Comparison of ENCODE assay signal across 1 cellular context in the genomic region with DNA sequence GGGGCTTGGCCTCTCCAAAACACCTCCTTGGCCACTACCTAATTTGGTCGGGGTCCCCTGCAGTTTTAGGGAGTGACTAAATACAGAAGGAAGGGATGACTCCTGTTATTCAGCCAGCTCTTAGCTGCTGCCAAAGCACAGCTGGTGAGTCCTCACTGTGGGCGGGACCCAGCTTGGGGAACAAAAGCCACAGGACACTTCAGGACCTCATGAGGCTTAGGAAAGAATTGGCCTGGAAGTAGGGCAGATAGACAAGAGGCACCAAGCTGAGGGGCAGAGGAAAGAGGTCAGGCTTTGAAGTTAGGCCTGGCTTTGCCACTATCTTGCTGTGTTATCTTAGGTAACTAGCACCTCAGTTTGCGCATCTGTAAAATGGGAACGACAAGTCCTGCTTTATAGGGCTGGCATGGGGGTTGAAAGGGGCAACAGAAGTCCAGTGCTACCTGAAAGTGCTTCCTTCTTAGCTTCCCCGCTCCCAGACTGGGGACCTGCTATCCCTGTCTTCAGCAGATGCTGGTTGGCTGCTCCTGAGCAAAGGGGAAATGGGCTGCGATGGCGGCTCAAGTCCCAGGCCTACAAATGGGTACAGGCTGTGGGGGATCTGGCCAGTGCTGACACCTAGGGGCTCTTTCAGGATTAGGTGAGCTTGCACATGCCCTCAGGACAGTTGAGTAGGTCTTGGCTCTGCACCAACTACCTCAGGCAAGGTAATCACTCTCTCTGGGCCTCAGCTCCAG.
TF ChIP-seq lines count a peak whose summit lies in the region.

No MANE protein-coding gene starts in this region.

TF ChIP-seq in GM12878, 131 proteins besides CTCF, POLR2A, EP300 and RAD21 (continued from another document):
- TF ChIP-seq, protein P1, sequence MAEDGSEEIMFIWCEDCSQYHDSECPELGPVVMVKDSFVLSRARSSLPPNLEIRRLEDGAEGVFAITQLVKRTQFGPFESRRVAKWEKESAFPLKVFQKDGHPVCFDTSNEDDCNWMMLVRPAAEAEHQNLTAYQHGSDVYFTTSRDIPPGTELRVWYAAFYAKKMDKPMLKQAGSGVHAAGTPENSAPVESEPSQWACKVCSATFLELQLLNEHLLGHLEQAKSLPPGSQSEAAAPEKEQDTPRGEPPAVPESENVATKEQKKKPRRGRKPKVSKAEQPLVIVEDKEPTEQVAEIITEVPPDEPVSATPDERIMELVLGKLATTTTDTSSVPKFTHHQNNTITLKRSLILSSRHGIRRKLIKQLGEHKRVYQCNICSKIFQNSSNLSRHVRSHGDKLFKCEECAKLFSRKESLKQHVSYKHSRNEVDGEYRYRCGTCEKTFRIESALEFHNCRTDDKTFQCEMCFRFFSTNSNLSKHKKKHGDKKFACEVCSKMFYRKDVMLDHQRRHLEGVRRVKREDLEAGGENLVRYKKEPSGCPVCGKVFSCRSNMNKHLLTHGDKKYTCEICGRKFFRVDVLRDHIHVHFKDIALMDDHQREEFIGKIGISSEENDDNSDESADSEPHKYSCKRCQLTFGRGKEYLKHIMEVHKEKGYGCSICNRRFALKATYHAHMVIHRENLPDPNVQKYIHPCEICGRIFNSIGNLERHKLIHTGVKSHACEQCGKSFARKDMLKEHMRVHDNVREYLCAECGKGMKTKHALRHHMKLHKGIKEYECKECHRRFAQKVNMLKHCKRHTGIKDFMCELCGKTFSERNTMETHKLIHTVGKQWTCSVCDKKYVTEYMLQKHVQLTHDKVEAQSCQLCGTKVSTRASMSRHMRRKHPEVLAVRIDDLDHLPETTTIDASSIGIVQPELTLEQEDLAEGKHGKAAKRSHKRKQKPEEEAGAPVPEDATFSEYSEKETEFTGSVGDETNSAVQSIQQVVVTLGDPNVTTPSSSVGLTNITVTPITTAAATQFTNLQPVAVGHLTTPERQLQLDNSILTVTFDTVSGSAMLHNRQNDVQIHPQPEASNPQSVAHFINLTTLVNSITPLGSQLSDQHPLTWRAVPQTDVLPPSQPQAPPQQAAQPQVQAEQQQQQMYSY (CRISPR knock-in tag; IDR thresholded peaks at IDR 0.05) = no peak
- TF ChIP-seq ETV6 (conservative IDR thresholded peaks at IDR 0.05 in 1 of 2, IDR thresholded peaks at IDR 0.05 in 1 of 2; ENCODE audit: borderline replicate concordance in 1 of 2, low read depth in 1 of 2) = no peak
- TF ChIP-seq ZNF217 (IDR thresholded peaks at IDR 0.05) = peak; percentile 69; the same call in 1 of the 2 replicates
- no peak for TF ChIP-seq RAD51 (IDR thresholded peaks at IDR 0.05)
- no peak for TF ChIP-seq PML (IDR thresholded peaks at IDR 0.05; ENCODE audit: low read length)
- no peak; the same call in 1 of the 2 replicates for TF ChIP-seq EED (IDR thresholded peaks at IDR 0.05; ENCODE audit: low read depth)
- no peak for TF ChIP-seq BHLHE40 (IDR thresholded peaks at IDR 0.05; ENCODE audit: borderline replicate concordance in 1 of 2, low read depth in 2 of 2, low read length in 1 of 2)
